Comparison of ENCODE assay signal across 10 cellular contexts in genomic region chr6:73728548-73729205, GRCh38. TPM values are rescaled to one million over a fixed set of nuclear protein-coding genes. Genes with fewer than 3 reads are reported as not detected.
DNase-seq lines count a peak whose midpoint lies in the region; ATAC-seq and TF ChIP-seq lines count a peak whose summit lies in the region.
"Had no signal": no experiment of that assay in that cellular context is flagged by ENCODE, and none has a peak within 500 bp of the region (broad histone marks: within the 10 kb centered on the region; RNA-seq: fewer than 3 reads in every experiment).

No MANE protein-coding gene starts in this region.

- DNase-seq in GM10248 (ENCODE audit: extremely low spot score) (peak; percentile 21), activated gamma-delta T cell treated with Interleukin-2 at 50 U/mL for 16 hours (no peak), NCI-H345 treated with DMSO at 0.1 percent for 48 hours (lab: John Stamatoyannopoulos, UW; ENCODE audit: unreplicated experiment) (no peak), amniotic stem cell (lab: John Stamatoyannopoulos, UW) (no peak)
- DNase-seq in activated CD8-positive, alpha-beta T cell treated with anti-CD3 and anti-CD28 coated beads, Interleukin-2, amount 10 ng/mL, durations not matched to agents 7 days and 5 days, result peak; percentile 40
- DNase-seq: CD4-positive, alpha-beta memory T cell had no signal

- H3K4me3 Mint-ChIP-seq in activated CD8-positive, alpha-beta T cell treated with anti-CD3 and anti-CD28 coated beads, Interleukin-2, amount 10 ng/mL, durations not matched to agents 7 days and 5 days, result no peak overlapping the region
- H3K4me3 Mint-ChIP-seq: CD4-positive, alpha-beta memory T cell; neural crest cell had no signal

- no peak for TF ChIP-seq CTCF in GM10248 (IDR thresholded peaks at IDR 0.05; ENCODE audit: control extremely low read depth, extremely low read depth, low read depth, missing control alignments)

- no peaks in the 10 kb centered on the region for H3K9me3 Mint-ChIP-seq in activated CD8-positive, alpha-beta T cell treated with anti-CD3 and anti-CD28 coated beads, Interleukin-2, amount 10 ng/mL, durations not matched to agents 7 days and 5 days (ENCODE audit: insufficient read depth)
- H3K9me3 Mint-ChIP-seq: CD4-positive, alpha-beta memory T cell; neural crest cell had no signal

- peak; percentile 36 for ATAC-seq in GM19438 (IDR thresholded peaks at IDR 0.05; ENCODE audit: low read depth, unreplicated experiment)
- peak; percentile 40 for ATAC-seq in HG03135 (IDR thresholded peaks at IDR 0.05; ENCODE audit: unreplicated experiment)
- ATAC-seq in activated CD8-positive, alpha-beta T cell treated with anti-CD3 and anti-CD28 coated beads, Interleukin-2, amount 10 ng/mL, durations not matched to agents 7 days and 5 days, result peak; percentile 52
- ATAC-seq in SK-N-SH treated with all-trans-retinoic acid at 6 μM for 48 hours, result no peak

- CTCF ChIA-PET in GM10248 (lab: Yijun Ruan, JAX), result interaction anchor here (0.6 to 9.4 kb wide), 5 partner anchors 10 to 1480 kb away, joined by 4 to 154 read pairs (median 22); no protein-coding TSS in a partner anchor
- CTCF ChIA-PET in activated CD8-positive, alpha-beta T cell treated with anti-CD3 and anti-CD28 coated beads, Interleukin-2, amount 10 ng/mL, durations not matched to agents 7 days and 5 days (lab: Charles Lee), result interaction anchor here (0.7 to 6.1 kb wide), 3 partner anchors 53 to 213 kb away, joined by 3 to 105 read pairs (median 3); partner anchors contain the start of gene SLC17A5

- no peak overlapping the region for H3K27ac Mint-ChIP-seq in activated CD8-positive, alpha-beta T cell treated with anti-CD3 and anti-CD28 coated beads, Interleukin-2, amount 10 ng/mL, durations not matched to agents 7 days and 5 days

- peaks cover 12% of the 10 kb centered on the region for H3K4me1 Mint-ChIP-seq in activated CD8-positive, alpha-beta T cell treated with anti-CD3 and anti-CD28 coated beads, Interleukin-2, amount 10 ng/mL, durations not matched to agents 7 days and 5 days (ENCODE audit: low read depth)
- H3K4me1 Mint-ChIP-seq: neural crest cell had no signal

- H3K27me3 Mint-ChIP-seq in activated CD8-positive, alpha-beta T cell treated with anti-CD3 and anti-CD28 coated beads, Interleukin-2, amount 10 ng/mL, durations not matched to agents 7 days and 5 days (ENCODE audit: low read depth), result no peaks in the 10 kb centered on the region

- POLR2A ChIA-PET in GM10248 (lab: Yijun Ruan, JAX), result no interaction called here
- POLR2A ChIA-PET in activated CD8-positive, alpha-beta T cell treated with anti-CD3 and anti-CD28 coated beads, Interleukin-2, amount 10 ng/mL, durations not matched to agents 7 days and 5 days (lab: Charles Lee), result no interaction called here

- peaks cover 7% of the 10 kb centered on the region for H3K36me3 Mint-ChIP-seq in activated CD8-positive, alpha-beta T cell treated with anti-CD3 and anti-CD28 coated beads, Interleukin-2, amount 10 ng/mL, durations not matched to agents 7 days and 5 days (ENCODE audit: low read depth)
- H3K36me3 Mint-ChIP-seq: CD4-positive, alpha-beta memory T cell had no signal

TF ChIP-seq in SK-N-SH treated with all-trans-retinoic acid at 6 μM for 48 hours, 23 proteins besides CTCF, POLR2A, EP300 and RAD21:
- no peak for TF ChIP-seq CSRNP3 (CRISPR knock-in tag; IDR thresholded peaks at IDR 0.05)
- TF ChIP-seq ZFP3 (CRISPR knock-in tag; IDR thresholded peaks at IDR 0.05), result no peak
- TF ChIP-seq PPARA (CRISPR knock-in tag; IDR thresholded peaks at IDR 0.05; ENCODE audit: borderline replicate concordance), result no peak
- no peak for TF ChIP-seq PATZ1 (CRISPR knock-in tag; IDR thresholded peaks at IDR 0.05; ENCODE audit: borderline replicate concordance)
- TF ChIP-seq ZFP30 (CRISPR knock-in tag; IDR thresholded peaks at IDR 0.05), result no peak
- TF ChIP-seq SNAI2 (CRISPR knock-in tag; IDR thresholded peaks at IDR 0.05), result no peak
- TF ChIP-seq, protein P1, sequence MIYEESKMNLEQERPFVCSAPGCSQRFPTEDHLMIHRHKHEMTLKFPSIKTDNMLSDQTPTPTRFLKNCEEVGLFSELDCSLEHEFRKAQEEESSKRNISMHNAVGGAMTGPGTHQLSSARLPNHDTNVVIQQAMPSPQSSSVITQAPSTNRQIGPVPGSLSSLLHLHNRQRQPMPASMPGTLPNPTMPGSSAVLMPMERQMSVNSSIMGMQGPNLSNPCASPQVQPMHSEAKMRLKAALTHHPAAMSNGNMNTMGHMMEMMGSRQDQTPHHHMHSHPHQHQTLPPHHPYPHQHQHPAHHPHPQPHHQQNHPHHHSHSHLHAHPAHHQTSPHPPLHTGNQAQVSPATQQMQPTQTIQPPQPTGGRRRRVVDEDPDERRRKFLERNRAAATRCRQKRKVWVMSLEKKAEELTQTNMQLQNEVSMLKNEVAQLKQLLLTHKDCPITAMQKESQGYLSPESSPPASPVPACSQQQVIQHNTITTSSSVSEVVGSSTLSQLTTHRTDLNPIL (CRISPR knock-in tag; IDR thresholded peaks at IDR 0.05; ENCODE audit: low read depth), result no peak

RNA-seq across cellular contexts. Expression of gene CD109, which starts 32.7 kb away (rescaled TPM):
- 1 to 10 TPM; 4.4 to 5.0 TPM for total RNA-seq in activated CD8-positive, alpha-beta T cell treated with anti-CD3 and anti-CD28 coated beads, Interleukin-2, amount 10 ng/mL, durations not matched to agents 7 days and 5 days

Comparison
In these comparisons a context has a peak if more than half of its experiments do, and no peak if none do; other contexts are left out.
1. DNase-seq: peak in GM10248 (single experiment) and activated CD8-positive, alpha-beta T cell treated with anti-CD3 and anti-CD28 coated beads, Interleukin-2, amount 10 ng/mL, durations not matched to agents 7 days and 5 days (single experiment); none in activated gamma-delta T cell treated with Interleukin-2 at 50 U/mL for 16 hours (single experiment), NCI-H345 treated with DMSO at 0.1 percent for 48 hours (single experiment) and amniotic stem cell (single experiment).